8 cellular contexts compared by ENCODE assay signal in genomic region chr21:39867198-39867650, GRCh38. TPM values are rescaled to one million over a fixed set of nuclear protein-coding genes. Genes with fewer than 3 reads are reported as not detected.
DNase-seq lines count a peak whose midpoint lies in the region; ATAC-seq and TF ChIP-seq lines count a peak whose summit lies in the region.

PCP4 (plus strand) TSS chr21:39867438; CDS start chr21:39867502, 64 bp downstream.

- 8 to 10% methylated on average over 14 of the region's 14 CpGs for WGBS in lower leg skin, 2 donors

- peaks cover 6% of the 10 kb centered on the region for H3K4me1 Mint-ChIP-seq in stimulated activated memory B cell treated with anti-CD40 and anti-IgM and Interleukin-4, amounts not matched to agents 10 μg/mL and 1 μg/mL and 100 μg/mL, for 72 hours

- H3K4me3 Mint-ChIP-seq in stimulated activated memory B cell treated with anti-CD40 and anti-IgM and Interleukin-4, amounts not matched to agents 10 μg/mL and 1 μg/mL and 100 μg/mL, for 72 hours = no peak within 1 kb of the TSS

- H3K27me3 ChIP-seq in GM06990 (replicated peaks; ENCODE audit: control insufficient read depth, insufficient read depth, low read length) = no peaks in the 10 kb centered on the region

- no peaks in the 10 kb centered on the region for H3K36me3 Mint-ChIP-seq in stimulated activated memory B cell treated with anti-CD40 and anti-IgM and Interleukin-4, amounts not matched to agents 10 μg/mL and 1 μg/mL and 100 μg/mL, for 72 hours

- TF ChIP-seq CTCF in GM06990 (IDR thresholded peaks at IDR 0.05; ENCODE audit: insufficient read depth, low read length, poor library complexity, severe bottlenecking) = peak; percentile 58
- TF ChIP-seq CTCF in choroid plexus epithelial cell (conservative IDR thresholded peaks at IDR 0.05; ENCODE audit: low read depth, low read length) = peak; percentile 62
- peak in 1 of 3 donors; percentile 36 for TF ChIP-seq CTCF in lower leg skin (IDR thresholded peaks at IDR 0.05)

- no peak for TF ChIP-seq POLR2A in lower leg skin (IDR thresholded peaks at IDR 0.05)

- intact Hi-C loops in lower leg skin (cut with DNase I; ENCODE audit: low total_unique reads) = no loop called here

- H3K27me3 Mint-ChIP-seq in stimulated activated memory B cell treated with anti-CD40 and anti-IgM and Interleukin-4, amounts not matched to agents 10 μg/mL and 1 μg/mL and 100 μg/mL, for 72 hours = peaks cover 10% of the 10 kb centered on the region

- H3K9me3 Mint-ChIP-seq in stimulated activated memory B cell treated with anti-CD40 and anti-IgM and Interleukin-4, amounts not matched to agents 10 μg/mL and 1 μg/mL and 100 μg/mL, for 72 hours = no peaks in the 10 kb centered on the region

- peak; percentile 21 for ATAC-seq in stimulated activated memory B cell treated with anti-CD40 and anti-IgM and Interleukin-4, amounts not matched to agents 10 μg/mL and 1 μg/mL and 100 μg/mL, for 72 hours
- no peak for ATAC-seq in HG03460 (IDR thresholded peaks at IDR 0.05; ENCODE audit: unreplicated experiment)
- no peak for ATAC-seq in HG03457 (IDR thresholded peaks at IDR 0.05; ENCODE audit: unreplicated experiment)

- no peak within 1 kb of the TSS for H3K4me3 ChIP-seq in GM06990 (replicated peaks; ENCODE audit: low read depth, low read length)
- H3K4me3 ChIP-seq in choroid plexus epithelial cell (ENCODE audit: low read depth, low read length) = no peak within 1 kb of the TSS
- H3K4me3 ChIP-seq in lower leg skin (ENCODE audit: low read depth, poor library complexity, severe bottlenecking) = no peak within 1 kb of the TSS

- H3K36me3 ChIP-seq in GM06990 (ENCODE audit: control insufficient read depth, insufficient read depth, low read length) = no peaks in the 10 kb centered on the region

- no peak within 1 kb of the TSS for H3K27ac Mint-ChIP-seq in stimulated activated memory B cell treated with anti-CD40 and anti-IgM and Interleukin-4, amounts not matched to agents 10 μg/mL and 1 μg/mL and 100 μg/mL, for 72 hours

- DNase-seq in GM06990 (ENCODE audit: extremely low read depth, insufficient read length) = no peak
- peak; percentile 20 to 48 for DNase-seq in Kasumi-1 (lab: John Stamatoyannopoulos, UW)
- peak; percentile 90 for DNase-seq in RPMI8226
- peak; percentile 41 for DNase-seq in choroid plexus epithelial cell (ENCODE audit: low read depth)
- peak; percentile 20 to 88 for DNase-seq in lower leg skin (ENCODE audit: low spot score in 2 of 2)

RNA-seq across cellular contexts. Expression of gene PCP4, which starts in this region (rescaled TPM):
- 1 to 10 TPM in 3 of 4 donors, under 1 TPM in 1; 0.83 to 5.8 (median 1.2) TPM for total RNA-seq in lower leg skin
